In the genomic region with DNA sequence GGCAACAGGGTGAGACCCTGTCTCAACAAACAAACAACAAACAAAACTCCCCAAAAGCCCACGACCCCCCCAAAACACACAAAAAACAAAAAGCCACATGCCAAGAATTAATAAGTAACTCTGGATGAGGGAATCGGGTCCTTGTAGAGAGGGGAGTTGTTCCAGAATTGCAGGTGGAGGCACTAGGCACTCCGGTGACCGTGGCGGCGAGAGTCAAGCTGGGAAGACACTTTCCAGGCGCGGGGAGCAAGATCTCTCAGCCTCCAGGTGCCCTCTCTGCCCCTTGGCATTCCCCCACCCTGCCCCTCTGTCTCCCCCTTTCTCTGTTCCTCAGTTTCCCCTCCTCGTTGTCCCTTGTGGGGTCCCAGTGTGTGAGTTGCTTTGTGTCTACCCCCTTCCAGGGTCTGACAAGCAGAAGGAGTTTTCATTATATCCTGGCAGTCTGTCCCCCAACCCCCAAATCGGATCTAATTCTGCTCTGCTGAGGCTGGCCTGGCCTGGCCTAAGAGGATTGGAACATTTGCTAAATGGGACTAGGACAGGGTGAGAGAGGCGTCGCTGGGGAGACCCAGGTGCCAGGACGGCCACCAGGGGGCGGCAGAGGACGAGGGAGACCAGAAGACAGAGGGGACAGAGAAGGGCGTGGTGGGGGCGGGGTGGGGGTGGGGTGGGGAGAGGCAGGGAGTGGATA, we compare ENCODE assay signal across 1 cellular context.
TF ChIP-seq lines count a peak whose summit lies in the region.

No MANE protein-coding gene starts in this region.

TF ChIP-seq in H1, 55 proteins besides CTCF, POLR2A, EP300 and RAD21:
- TF ChIP-seq, protein P1, sequence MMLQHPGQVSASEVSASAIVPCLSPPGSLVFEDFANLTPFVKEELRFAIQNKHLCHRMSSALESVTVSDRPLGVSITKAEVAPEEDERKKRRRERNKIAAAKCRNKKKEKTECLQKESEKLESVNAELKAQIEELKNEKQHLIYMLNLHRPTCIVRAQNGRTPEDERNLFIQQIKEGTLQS (IDR thresholded peaks at IDR 0.05; ENCODE audit: insufficient read depth, low read depth, low read length), result no peak
- TF ChIP-seq ASH2L (IDR thresholded peaks at IDR 0.05; ENCODE audit: low read length) (no peak), RFX5 (IDR thresholded peaks at IDR 0.05; ENCODE audit: borderline replicate concordance, low read depth, low read length) (no peak), YY1 (IDR thresholded peaks at IDR 0.05; ENCODE audit: low read depth, low read length) (no peak)
